ENCODE assay signal across 1 cellular context in genomic region chr14:75022655-75023054, GRCh38.
TF ChIP-seq lines count a peak whose summit lies in the region.

No MANE protein-coding gene starts in this region.

TF ChIP-seq in A549, 52 proteins besides CTCF, POLR2A, EP300 and RAD21 (continued from another document):
- TF ChIP-seq REST (IDR thresholded peaks at IDR 0.05): no peak
- TF ChIP-seq HEYL (CRISPR knock-in tag; IDR thresholded peaks at IDR 0.05): no peak
- no peak for TF ChIP-seq HDAC2 (IDR thresholded peaks at IDR 0.05)
- TF ChIP-seq RARB (CRISPR knock-in tag; IDR thresholded peaks at IDR 0.05): no peak
- no peak for TF ChIP-seq HMGXB4 (CRISPR knock-in tag; IDR thresholded peaks at IDR 0.05; ENCODE audit: borderline replicate concordance)
- TF ChIP-seq CBX8 (IDR thresholded peaks at IDR 0.05): no peak
- TF ChIP-seq HOXB13 (CRISPR knock-in tag; IDR thresholded peaks at IDR 0.05; ENCODE audit: low read depth): no peak
- TF ChIP-seq ESRRA (IDR thresholded peaks at IDR 0.05; ENCODE audit: borderline replicate concordance, low read length): no peak
- TF ChIP-seq EHMT2 (IDR thresholded peaks at IDR 0.05; ENCODE audit: low read depth): no peak
TF ChIP-seq in A549: peak in this region for 0.
